In the genomic region with DNA sequence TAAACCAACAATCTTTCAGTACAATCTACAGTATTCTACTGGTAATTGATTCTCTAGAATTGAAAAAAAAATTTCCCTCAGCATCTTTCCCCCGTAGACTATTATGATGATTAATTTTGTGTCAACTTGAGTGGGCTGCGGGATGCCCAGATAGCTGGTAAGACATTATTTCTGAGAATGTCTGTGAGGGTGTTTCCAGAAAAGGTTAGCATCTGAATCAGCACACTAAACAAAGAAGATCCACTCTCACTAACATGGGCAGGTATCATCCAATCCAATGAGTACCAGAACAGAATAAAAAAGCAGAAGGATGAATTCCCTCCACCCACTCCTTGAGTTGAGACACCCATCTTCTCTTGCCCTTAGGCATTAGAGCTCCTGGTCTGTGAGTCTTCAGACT, we compare ENCODE assay signal across 14 cellular contexts.
"Had no signal": no experiment of that assay in that cellular context is flagged by ENCODE, and none has a peak within 500 bp of the region (broad histone marks: within the 10 kb centered on the region; RNA-seq: fewer than 3 reads in every experiment).

No MANE protein-coding gene starts in this region.

- H3K4me1 Mint-ChIP-seq: naive B cell had no signal

- H3K4me3 Mint-ChIP-seq: naive B cell, type B pancreatic cell had no signal

- ATAC-seq: heart left ventricle had no signal

- DNase-seq: activated CD4-positive, CD25-positive, alpha-beta regulatory T cell treated with anti-CD3 and anti-CD28 coated beads, Interleukin-2, amount 50 U/mL, for 72 hours; activated effector memory CD4-positive, alpha-beta T cell treated with anti-CD3 and anti-CD28 coated beads, Interleukin-2, amount 50 U/mL, for 16 hours; cortex of kidney; effector memory CD4-positive, alpha-beta T cell; heart left ventricle; naive B cell; posterior cingulate gyrus; SW 1271; T-helper 9 cell had no signal

- H3K36me3 ChIP-seq: cardiac muscle cell, heart left ventricle, right atrium auricular region, SJSA1 had no signal

- H3K27me3 Mint-ChIP-seq: naive B cell, type B pancreatic cell had no signal

- H3K4me3 ChIP-seq: cardiac muscle cell, heart left ventricle, right atrium auricular region, SJSA1, skin epidermis had no signal

- H3K27me3 ChIP-seq: cardiac muscle cell, heart left ventricle, right atrium auricular region, SJSA1 had no signal

- H3K9me3 Mint-ChIP-seq: type B pancreatic cell had no signal

- H3K9me3 ChIP-seq: right atrium auricular region, SJSA1 had no signal

- H3K27ac Mint-ChIP-seq: type B pancreatic cell had no signal

- H3K4me1 ChIP-seq: heart left ventricle, right atrium auricular region, SJSA1 had no signal
